8 cellular contexts compared by ENCODE assay signal in genomic region chr1:21427798-21428480, GRCh38. TPM values are rescaled to one million over a fixed set of nuclear protein-coding genes. Genes with fewer than 3 reads are reported as not detected.
DNase-seq lines count a peak whose midpoint lies in the region; ATAC-seq, FAIRE-seq and TF ChIP-seq lines count a peak whose summit lies in the region.
"Not testable (repeated sequence)": the region's sequence is repeated elsewhere in the genome, so short reads cannot be mapped to it uniquely, and the experiment has no call there.

No MANE protein-coding gene starts in this region.

- not testable (repeated sequence) for H3K9ac ChIP-seq in IMR-90 (ENCODE audit: low read depth, low read length)
- 0 out of 2 replicates have a peak overlapping the region, but pooled peaks have one; percentile 29 for H3K9ac ChIP-seq in HepG2 (ENCODE audit: insufficient read depth, low read depth, low read length)

- H4K20me1 ChIP-seq in IMR-90 (ENCODE audit: insufficient read depth, low read length); HepG2 (ENCODE audit: insufficient read depth, low read length): not testable (repeated sequence)

- not testable (repeated sequence) for BruUV-seq in IMR-90 (replicated peaks; lab: Mats Ljungman, UMichigan); HepG2 (replicated peaks; lab: Mats Ljungman, UMichigan)

- not testable (repeated sequence) for H2BK20ac ChIP-seq in IMR-90 (ENCODE audit: low read depth, low read length)

- ATAC-seq in IMR-90 (ENCODE audit: low read depth) = peak; percentile 62
- ATAC-seq in activated CD8-positive, alpha-beta memory T cell treated with anti-CD3 and anti-CD28 coated beads, Interleukin-2, amount 10 ng/mL, durations not matched to agents 7 days and 5 days = peak; percentile 42
- ATAC-seq in foreskin keratinocyte = peak; percentile 59
- ATAC-seq in HepG2 = peak; percentile 41; the same call in 2 of the 3 replicates
- peak; percentile 41 for ATAC-seq in stimulated activated naive CD8-positive, alpha-beta T cell treated with anti-CD3 and anti-CD28 coated beads, Interleukin-15, Interleukin-2, amounts not matched to agents 100 U/mL and 50 U/mL, for 24 hours

- H3K18ac ChIP-seq in IMR-90 (ENCODE audit: low read depth, low read length) = not testable (repeated sequence)

- not testable (repeated sequence) for H3K4me1 Mint-ChIP-seq in activated CD8-positive, alpha-beta memory T cell treated with anti-CD3 and anti-CD28 coated beads, Interleukin-2, amount 10 ng/mL, durations not matched to agents 7 days and 5 days

- WGBS in IMR-90 (ENCODE audit: extremely low coverage in 2 of 2, insufficient read length in 1 of 2), 2 experiments = 4% methylated on average over 12 of the region's 74 CpGs; no CpG with 5 or more reads in 1 of the 2 experiments
- WGBS in HepG2 (ENCODE audit: low lambda C conversion rate) = 83% methylated on average over 35 of the region's 74 CpGs

- H3K79me1 ChIP-seq in IMR-90 (ENCODE audit: low read depth in 1 of 2, low read length in 2 of 2) = not testable (repeated sequence)

- intact Hi-C loops in IMR-90 (cut with micrococcal nuclease) = loop anchor here (2.0 kb wide), 1 partner anchor 51 kb away; no protein-coding TSS in a partner anchor
- intact Hi-C loops in HepG2 (cut with micrococcal nuclease; ENCODE audit: unreplicated experiment) = not testable (repeated sequence)

- H3K9me1 ChIP-seq in IMR-90 (ENCODE audit: insufficient read depth, low read length) = not testable (repeated sequence)

- not testable (repeated sequence) for TF ChIP-seq CTCF in IMR-90 (conservative IDR thresholded peaks at IDR 0.05; ENCODE audit: low read depth, low read length); bronchial epithelial cell (IDR thresholded peaks at IDR 0.05; ENCODE audit: insufficient read depth, low read length, severe bottlenecking); foreskin keratinocyte (conservative IDR thresholded peaks at IDR 0.05); HepG2 (CRISPR knock-in tag; IDR thresholded peaks at IDR 0.05)

- H4K5ac ChIP-seq in IMR-90 (ENCODE audit: low read depth, low read length) = not testable (repeated sequence)

- not testable (repeated sequence) for TF ChIP-seq RAD21 in IMR-90 (IDR thresholded peaks at IDR 0.05; ENCODE audit: low read length); HepG2 (CRISPR knock-in tag; IDR thresholded peaks at IDR 0.05)

- not testable (repeated sequence) for FAIRE-seq in bronchial epithelial cell (lab: Jason Lieb, UNC); HepG2 (lab: Jason Lieb, UNC)

- H3K9me3 Mint-ChIP-seq in activated CD8-positive, alpha-beta memory T cell treated with anti-CD3 and anti-CD28 coated beads, Interleukin-2, amount 10 ng/mL, durations not matched to agents 7 days and 5 days (ENCODE audit: low read depth) = not testable (repeated sequence)

- H2BK5ac ChIP-seq in IMR-90 (ENCODE audit: low read depth, low read length, poor library complexity, severe bottlenecking) = not testable (repeated sequence)

- TF ChIP-seq EP300 in HepG2 (IDR thresholded peaks at IDR 0.05; ENCODE audit: low read depth in 2 of 2, low read length in 2 of 2); HepG2 (CRISPR knock-in tag; IDR thresholded peaks at IDR 0.05; ENCODE audit: borderline replicate concordance): not testable (repeated sequence)

- not testable (repeated sequence) for H2AK5ac ChIP-seq in IMR-90 (ENCODE audit: low read depth, low read length)

- peaks cover 33% of the 10 kb centered on the region for H3K27me3 Mint-ChIP-seq in activated CD8-positive, alpha-beta memory T cell treated with anti-CD3 and anti-CD28 coated beads, Interleukin-2, amount 10 ng/mL, durations not matched to agents 7 days and 5 days

- H3K27ac ChIP-seq in IMR-90 (ENCODE audit: insufficient read depth, low read length); foreskin keratinocyte; HepG2 (ENCODE audit: extremely low read length, insufficient read depth, low read length): not testable (repeated sequence)

- in situ Hi-C loops in IMR-90 (cut with MboI; ENCODE audit: low sequenced_read_pairs); HepG2 (cut with HindIII; ENCODE audit: extremely low pct_ligation_motif_present, low pct_unique_long_range_greater_than_20kb): not testable (repeated sequence)

- dilution Hi-C loops in IMR-90 (cut with HindIII; ENCODE audit: low sequenced_read_pairs, unreplicated experiment) = not testable (repeated sequence)

- H3K4ac ChIP-seq in IMR-90 (ENCODE audit: low read depth, low read length) = not testable (repeated sequence)

- not testable (repeated sequence) for H3K79me2 ChIP-seq in HepG2 (ENCODE audit: insufficient read depth, low read length)

- H3K27ac Mint-ChIP-seq in activated CD8-positive, alpha-beta memory T cell treated with anti-CD3 and anti-CD28 coated beads, Interleukin-2, amount 10 ng/mL, durations not matched to agents 7 days and 5 days = not testable (repeated sequence)

- not testable (repeated sequence) for H3K14ac ChIP-seq in IMR-90 (replicated peaks; ENCODE audit: low read depth, low read length)

- H4K8ac ChIP-seq in IMR-90 (ENCODE audit: low read depth in 2 of 2, low read length in 2 of 2) = not testable (repeated sequence)

- H3K36me3 Mint-ChIP-seq in activated CD8-positive, alpha-beta memory T cell treated with anti-CD3 and anti-CD28 coated beads, Interleukin-2, amount 10 ng/mL, durations not matched to agents 7 days and 5 days = not testable (repeated sequence)

- not testable (repeated sequence) for H3K23ac ChIP-seq in IMR-90 (ENCODE audit: low read depth, low read length)

- H4K91ac ChIP-seq in IMR-90 (ENCODE audit: insufficient read depth, low read depth, low read length) = not testable (repeated sequence)

- H3K9me3 ChIP-seq in IMR-90 (ENCODE audit: control insufficient read depth, insufficient read depth, low read length); HepG2 (ENCODE audit: low read length); neuron (ENCODE audit: low read length): not testable (repeated sequence)

- not testable (repeated sequence) for H3K4me3 Mint-ChIP-seq in activated CD8-positive, alpha-beta memory T cell treated with anti-CD3 and anti-CD28 coated beads, Interleukin-2, amount 10 ng/mL, durations not matched to agents 7 days and 5 days

- not testable (repeated sequence) for H3K4me1 ChIP-seq in IMR-90 (ENCODE audit: control insufficient read depth, insufficient read depth, low read length); foreskin keratinocyte; HepG2 (ENCODE audit: insufficient read depth, low read length); neuron (ENCODE audit: insufficient read depth, low read length)

- H2BK120ac ChIP-seq in IMR-90 (ENCODE audit: low read depth, low read length) = not testable (repeated sequence)

- not testable (repeated sequence) for H3K56ac ChIP-seq in IMR-90 (ENCODE audit: extremely low read depth, insufficient read depth, low read length)

- not testable (repeated sequence) for H2BK15ac ChIP-seq in IMR-90 (ENCODE audit: low read depth, low read length)

- POLR2A ChIA-PET in IMR-90 (lab: Charles Lee; ENCODE audit: unreplicated experiment); HepG2 (lab: Yijun Ruan, JAX): not testable (repeated sequence)

- H3K4me3 ChIP-seq in IMR-90 (ENCODE audit: insufficient read depth, low read depth, low read length) = not testable (repeated sequence)
- H3K4me3 ChIP-seq in bronchial epithelial cell (ENCODE audit: low read depth, low read length) (peak overlapping the region; percentile 34), HepG2 (replicated peaks in 1 of 3; ENCODE audit: insufficient read depth in 1 of 3, low read depth in 2 of 3, low read length in 3 of 3) (peak overlapping the region in 2 of 3 experiments; percentile 33 to 51; a peak in 3 of 6 replicates), neuron (ENCODE audit: low read length) (peak overlapping the region; percentile 44)

- not testable (repeated sequence) for TF ChIP-seq POLR2A in IMR-90 (IDR thresholded peaks at IDR 0.05; ENCODE audit: low read depth, low read length); HepG2 (IDR thresholded peaks at IDR 0.05; ENCODE audit: insufficient read depth in 1 of 2, low read depth in 2 of 2, low read length in 2 of 2)

- not testable (repeated sequence) for H3K36me3 ChIP-seq in IMR-90 (ENCODE audit: control insufficient read depth, insufficient read depth, low read length); bronchial epithelial cell (ENCODE audit: control insufficient read depth, insufficient read depth, low read length); HepG2 (replicated peaks in 1 of 2; ENCODE audit: control insufficient read depth in 1 of 2, insufficient read depth in 2 of 2, low read length in 2 of 2); neuron (ENCODE audit: insufficient read depth, low read length)

- not testable (repeated sequence) for H2AFZ ChIP-seq in IMR-90 (replicated peaks; ENCODE audit: low read length, poor library complexity); HepG2 (ENCODE audit: low read length); neuron (ENCODE audit: low read depth, low read length)

- not testable (repeated sequence) for H3K4me2 ChIP-seq in IMR-90 (ENCODE audit: low read depth, low read length); HepG2 (ENCODE audit: low read depth, low read length)

- CTCF ChIA-PET in IMR-90 (lab: Yijun Ruan, JAX) = interaction anchor here (0.6 kb wide), 1 partner anchor 35 kb away, joined by 9 read pairs; no protein-coding TSS in a partner anchor
- CTCF ChIA-PET in activated CD8-positive, alpha-beta memory T cell treated with anti-CD3 and anti-CD28 coated beads, Interleukin-2, amount 10 ng/mL, durations not matched to agents 7 days and 5 days (lab: Charles Lee); HepG2 (lab: Yijun Ruan, JAX; ENCODE audit: low intra/inter-chr PET ratio, low total read pairs): not testable (repeated sequence)

- H2AK9ac ChIP-seq in IMR-90 (replicated peaks; ENCODE audit: low read depth, low read length, poor library complexity) = not testable (repeated sequence)

- peak; percentile 18 for DNase-seq in DMS53 (lab: John Stamatoyannopoulos, UW)
- not testable (repeated sequence) for DNase-seq in IMR-90; activated CD8-positive, alpha-beta memory T cell treated with anti-CD3 and anti-CD28 coated beads, Interleukin-2, amount 10 ng/mL, durations not matched to agents 7 days and 5 days; bronchial epithelial cell (ENCODE audit: low read depth); foreskin keratinocyte; HepG2 (ENCODE audit: low spot score); stimulated activated naive CD8-positive, alpha-beta T cell treated with anti-CD3 and anti-CD28 coated beads, Interleukin-15, Interleukin-2, amounts not matched to agents 100 U/mL and 50 U/mL, for 24 hours

- H3K27me3 ChIP-seq in IMR-90 (ENCODE audit: control insufficient read depth, insufficient read depth, low read length) (peaks cover 12% of the 10 kb centered on the region; the same call in 1 of the 2 replicates), foreskin keratinocyte (peaks cover 13% of the 10 kb centered on the region), neuron (ENCODE audit: insufficient read depth, low read length) (peaks cover 10% of the 10 kb centered on the region)
- H3K27me3 ChIP-seq in bronchial epithelial cell (ENCODE audit: control insufficient read depth, insufficient read depth, low read length); HepG2 (ENCODE audit: control insufficient read depth in 1 of 2, insufficient read depth in 2 of 2, low read length in 2 of 2): not testable (repeated sequence)

RNA-seq across cellular contexts. Expression of gene NBPF3, which starts 12.0 kb away (rescaled TPM):
- total RNA-seq in IMR-90 (2012; rRNA removed) (18.1 and 18.8 TPM in 2 replicates), bronchial epithelial cell (6.8 and 18.6 TPM in 2 replicates), foreskin keratinocyte (7.4 and 9.8 TPM in 2 replicates), HepG2 (2016; rRNA removed; fragmentation: Illumina TruSeq; extraction: Trizol) (4.9 and 5.8 TPM in 2 replicates)
- polyA plus RNA-seq in IMR-90 (2012; rRNA removed) (6.7 and 8.7 TPM in 2 replicates), foreskin keratinocyte (1.8 and 3.2 TPM in 2 replicates), HepG2 (2011; rRNA removed) (3.5 and 3.6 TPM in 2 replicates)
- polyA plus RNA-seq in IMR-90 (2012; cell fraction: cytosol; rRNA removed) = 7.9 and 12.1 TPM in 2 replicates
- 13.9 and 33.7 TPM in 2 replicates for polyA plus RNA-seq in IMR-90 (2012; cell fraction: nucleus; rRNA removed; ENCODE audit: low replicate concordance)
- total RNA-seq in activated CD8-positive, alpha-beta memory T cell treated with anti-CD3 and anti-CD28 coated beads, Interleukin-2, amount 10 ng/mL, durations not matched to agents 7 days and 5 days = 1 to 10 TPM; 4.8 to 7.7 TPM
- total RNA-seq in HepG2 (2016; cell fraction: cytosol; rRNA removed; fragmentation: Illumina TruSeq; extraction: Trizol; ENCODE audit: low read depth) = 1.1 and 1.4 TPM in 2 replicates
- total RNA-seq in HepG2 (2016; cell fraction: insoluble cytoplasmic fraction; rRNA removed; fragmentation: Illumina TruSeq; extraction: Trizol) = 5.8 and 6.7 TPM in 2 replicates
- 3.8 and 5.2 TPM in 2 replicates for total RNA-seq in HepG2 (2016; cell fraction: membrane; rRNA removed; fragmentation: Illumina TruSeq; extraction: Trizol)
- 6.1 and 7.3 TPM in 2 replicates for total RNA-seq in HepG2 (2016; cell fraction: nucleus; rRNA removed; fragmentation: Illumina TruSeq; extraction: Trizol)
- polyA plus RNA-seq in HepG2 (2011; cell fraction: cytosol; rRNA removed) = 1.5 and 2.0 TPM in 2 replicates
- polyA plus RNA-seq in HepG2 (2011; cell fraction: nucleus; rRNA removed) = 8.1 and 8.3 TPM in 2 replicates
- 2.1 and 2.7 TPM in 2 replicates for polyA plus RNA-seq in HepG2 (2012)
- 0.94 and 1.0 TPM in 2 replicates for polyA plus RNA-seq in HepG2 (2016; cell fraction: cytosol; fragmentation: Illumina TruSeq; extraction: Trizol; ENCODE audit: low read depth)
- 4.8 and 5.1 TPM in 2 replicates for polyA plus RNA-seq in HepG2 (2016; cell fraction: insoluble cytoplasmic fraction; fragmentation: Illumina TruSeq; extraction: Trizol; ENCODE audit: low read depth)
- polyA plus RNA-seq in HepG2 (2016; cell fraction: membrane; fragmentation: Illumina TruSeq; extraction: Trizol; ENCODE audit: low read depth) = 1.9 and 2.6 TPM in 2 replicates
- 7.4 and 9.8 TPM in 2 replicates for polyA plus RNA-seq in HepG2 (2016; cell fraction: nucleus; fragmentation: Illumina TruSeq; extraction: Trizol; ENCODE audit: insufficient read depth, low read depth)
- 0.54 and 5.8 TPM in 2 replicates for polyA minus RNA-seq in HepG2 (2011; rRNA and poly(A)+ RNA removed; ENCODE audit: low replicate concordance)
- 1.2 and 2.0 TPM in 2 replicates for polyA minus RNA-seq in HepG2 (2011; cell fraction: cytosol; rRNA and poly(A)+ RNA removed)
- polyA minus RNA-seq in HepG2 (2011; cell fraction: nucleus; rRNA and poly(A)+ RNA removed) = 7.0 and 9.7 TPM in 2 replicates
